In genomic region chr6:105606871-105607421, GRCh38 we compare ENCODE assay signal across 22 cellular contexts.
DNase-seq lines count a peak whose midpoint lies in the region; ATAC-seq and TF ChIP-seq lines count a peak whose summit lies in the region.
"Had no signal": no experiment of that assay in that cellular context is flagged by ENCODE, and none has a peak within 500 bp of the region (broad histone marks: within the 10 kb centered on the region; RNA-seq: fewer than 3 reads in every experiment).

No MANE protein-coding gene starts in this region.

- peak; percentile 48 for ATAC-seq in mucosa of descending colon
- ATAC-seq in GM18870 (IDR thresholded peaks at IDR 0.05; ENCODE audit: unreplicated experiment) = no peak
- ATAC-seq in SK-N-SH treated with all-trans-retinoic acid at 6 μM for 48 hours = no peak
- ATAC-seq: activated naive CD8-positive, alpha-beta T cell treated with anti-CD3 and anti-CD28 coated beads, Interleukin-2, amount 50 U/mL, for 24 hours had no signal

- peaks cover 24% of the 10 kb centered on the region for H3K4me1 ChIP-seq in mucosa of descending colon (ENCODE audit: low read depth)
- H3K4me1 ChIP-seq: BE2C had no signal

- intact Hi-C loops in mucosa of descending colon (cut with DNase I, micrococcal nuclease) = no loop called here

- no peaks in the 10 kb centered on the region for H3K36me3 ChIP-seq in mucosa of descending colon (ENCODE audit: low read depth)
- H3K36me3 ChIP-seq: BE2C, brain microvascular endothelial cell, left ventricle myocardium inferior, neutrophil, tibial nerve had no signal

- no peak overlapping the region for H3K4me3 ChIP-seq in mucosa of descending colon
- H3K4me3 ChIP-seq: left ventricle myocardium inferior, tibial nerve had no signal

- TF ChIP-seq CTCF in 22Rv1 (IDR thresholded peaks at IDR 0.05) = no peak
- no peak for TF ChIP-seq CTCF in mucosa of descending colon (IDR thresholded peaks at IDR 0.05)

- DNase-seq in LoVo (ENCODE audit: low spot score) (peak; percentile 29), epithelial cell of prostate (ENCODE audit: low read depth, low spot score) (no peak), mucosa of descending colon (no peak), NCI-H510A (lab: John Stamatoyannopoulos, UW) (no peak)
- DNase-seq in activated CD4-positive, CD25-positive, alpha-beta regulatory T cell treated with anti-CD3 and anti-CD28 coated beads, Interleukin-2, amount 50 U/mL, for 72 hours = no peak
- DNase-seq: activated CD4-positive, alpha-beta memory T cell treated with anti-CD3 and anti-CD28 coated beads, Interleukin-2, amount 10 ng/mL, durations not matched to agents 7 days and 5 days; activated gamma-delta T cell; activated naive CD8-positive, alpha-beta T cell treated with anti-CD3 and anti-CD28 coated beads, Interleukin-2, amount 50 U/mL, for 24 hours; BE2C; brain microvascular endothelial cell; endodermal cell; H9; left ventricle myocardium inferior; NCI-H146; NCI-H526 treated with DMSO at 0.1 percent for 48 hours; stimulated activated CD4-positive, alpha-beta T cell treated with anti-CD3 and anti-CD28 coated beads, Interleukin-2, amount 100 ng/mL, for 48 hours; T-helper 9 cell had no signal

- H3K27ac ChIP-seq in 22Rv1 (peak overlapping the region; percentile 89), epithelial cell of prostate (peak overlapping the region; percentile 68)
- H3K27ac ChIP-seq: left ventricle myocardium inferior, neutrophil, tibial nerve had no signal

- H3K9me3 ChIP-seq in mucosa of descending colon = no peaks in the 10 kb centered on the region
- H3K9me3 ChIP-seq: BE2C, neutrophil, tibial nerve had no signal

TF ChIP-seq in SK-N-SH treated with all-trans-retinoic acid at 6 μM for 48 hours, 23 proteins besides CTCF, POLR2A, EP300 and RAD21:
- TF ChIP-seq, protein P1, sequence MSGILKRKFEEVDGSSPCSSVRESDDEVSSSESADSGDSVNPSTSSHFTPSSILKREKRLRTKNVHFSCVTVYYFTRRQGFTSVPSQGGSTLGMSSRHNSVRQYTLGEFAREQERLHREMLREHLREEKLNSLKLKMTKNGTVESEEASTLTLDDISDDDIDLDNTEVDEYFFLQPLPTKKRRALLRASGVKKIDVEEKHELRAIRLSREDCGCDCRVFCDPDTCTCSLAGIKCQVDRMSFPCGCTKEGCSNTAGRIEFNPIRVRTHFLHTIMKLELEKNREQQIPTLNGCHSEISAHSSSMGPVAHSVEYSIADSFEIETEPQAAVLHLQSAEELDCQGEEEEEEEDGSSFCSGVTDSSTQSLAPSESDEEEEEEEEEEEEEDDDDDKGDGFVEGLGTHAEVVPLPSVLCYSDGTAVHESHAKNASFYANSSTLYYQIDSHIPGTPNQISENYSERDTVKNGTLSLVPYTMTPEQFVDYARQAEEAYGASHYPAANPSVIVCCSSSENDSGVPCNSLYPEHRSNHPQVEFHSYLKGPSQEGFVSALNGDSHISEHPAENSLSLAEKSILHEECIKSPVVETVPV (CRISPR knock-in tag; IDR thresholded peaks at IDR 0.05) = no peak
- no peak for TF ChIP-seq CSDC2 (CRISPR knock-in tag; IDR thresholded peaks at IDR 0.05)
- TF ChIP-seq BACH2 (CRISPR knock-in tag; IDR thresholded peaks at IDR 0.05; ENCODE audit: borderline replicate concordance) = no peak
- no peak for TF ChIP-seq SNAI2 (CRISPR knock-in tag; IDR thresholded peaks at IDR 0.05)
- no peak for TF ChIP-seq ISL1 (CRISPR knock-in tag; IDR thresholded peaks at IDR 0.05)
- no peak for TF ChIP-seq ZFP30 (CRISPR knock-in tag; IDR thresholded peaks at IDR 0.05)
- TF ChIP-seq ARNTL (CRISPR knock-in tag; IDR thresholded peaks at IDR 0.05; ENCODE audit: borderline replicate concordance, low read depth) = no peak
- no peak for TF ChIP-seq RARB (CRISPR knock-in tag; IDR thresholded peaks at IDR 0.05)
- TF ChIP-seq TOX (CRISPR knock-in tag; IDR thresholded peaks at IDR 0.05; ENCODE audit: borderline replicate concordance) = no peak
- TF ChIP-seq GLIS3 (CRISPR knock-in tag; IDR thresholded peaks at IDR 0.05) = no peak
- TF ChIP-seq ZFP3 (CRISPR knock-in tag; IDR thresholded peaks at IDR 0.05) = no peak
- no peak for TF ChIP-seq PATZ1 (CRISPR knock-in tag; IDR thresholded peaks at IDR 0.05; ENCODE audit: borderline replicate concordance)
- no peak for TF ChIP-seq PPARA (CRISPR knock-in tag; IDR thresholded peaks at IDR 0.05; ENCODE audit: borderline replicate concordance)
